Comparison of ENCODE assay signal across 16 cellular contexts in genomic region chr12:32039341-32039740, GRCh38.
DNase-seq lines count a peak whose midpoint lies in the region; ATAC-seq and TF ChIP-seq lines count a peak whose summit lies in the region.
"Had no signal": no experiment of that assay in that cellular context is flagged by ENCODE, and none has a peak within 500 bp of the region (broad histone marks: within the 10 kb centered on the region; RNA-seq: fewer than 3 reads in every experiment).

No MANE protein-coding gene starts in this region.

- intact Hi-C loops in heart right ventricle (cut with DNase I) (no loop called here), lower lobe of right lung (cut with DNase I) (no loop called here)
- intact Hi-C loops in CD8-positive, alpha-beta T cell (cut with DNase I, micrococcal nuclease): no loop called here

- CTCF ChIA-PET in CD8-positive, alpha-beta T cell (lab: Charles Lee): interaction anchor here (1.3 to 1.4 kb wide), 2 partner anchors 13 to 250 kb away, joined by 3 read pairs; no protein-coding TSS in a partner anchor

- peaks cover 11% of the 10 kb centered on the region for H3F3A ChIP-seq in neural progenitor cell (ENCODE audit: low read depth)

- no peaks in the 10 kb centered on the region for H4K20me1 ChIP-seq in neural progenitor cell (ENCODE audit: low read depth)

- H3K4me3 ChIP-seq in heart right ventricle: no peak overlapping the region
- H3K4me3 ChIP-seq in neural progenitor cell: no peak overlapping the region
- no peak overlapping the region for H3K4me3 ChIP-seq in CD8-positive, alpha-beta T cell (ENCODE audit: low read depth, low read length)
- H3K4me3 ChIP-seq in lower lobe of right lung: no peak overlapping the region

- H3K4me3 Mint-ChIP-seq in neural progenitor cell: peak overlapping the region; percentile 23
- H3K4me3 Mint-ChIP-seq in CD8-positive, alpha-beta T cell: no peak overlapping the region
- H3K4me3 Mint-ChIP-seq: activated CD8-positive, alpha-beta memory T cell treated with anti-CD3 and anti-CD28 coated beads, Interleukin-2, amount 10 ng/mL, durations not matched to agents 7 days and 5 days had no signal

- H3K27me3 ChIP-seq in heart right ventricle (no peaks in the 10 kb centered on the region), neural progenitor cell (no peaks in the 10 kb centered on the region), lower lobe of right lung (ENCODE audit: low read depth) (no peaks in the 10 kb centered on the region)
- no peaks in the 10 kb centered on the region for H3K27me3 ChIP-seq in CD8-positive, alpha-beta T cell (ENCODE audit: insufficient read depth, low read length)

- H3K79me2 ChIP-seq in neural progenitor cell (ENCODE audit: low read depth): no peaks in the 10 kb centered on the region

- no peak overlapping the region for H2AFZ ChIP-seq in neural progenitor cell (replicated peaks)

- H3K4me1 Mint-ChIP-seq in neural progenitor cell: peaks cover 28% of the 10 kb centered on the region
- no peaks in the 10 kb centered on the region for H3K4me1 Mint-ChIP-seq in CD8-positive, alpha-beta T cell (ENCODE audit: low read depth)
- H3K4me1 Mint-ChIP-seq: activated CD8-positive, alpha-beta memory T cell treated with anti-CD3 and anti-CD28 coated beads, Interleukin-2, amount 10 ng/mL, durations not matched to agents 7 days and 5 days had no signal

- TF ChIP-seq CTCF in heart right ventricle (IDR thresholded peaks at IDR 0.05) (no peak), neural progenitor cell (IDR thresholded peaks at IDR 0.05) (no peak), lower lobe of right lung (IDR thresholded peaks at IDR 0.05) (no peak)
- TF ChIP-seq CTCF in CD8-positive, alpha-beta T cell (IDR thresholded peaks at IDR 0.05): no peak

- H3K27me3 Mint-ChIP-seq in neural progenitor cell (ENCODE audit: insufficient read depth, low read depth): peaks cover 17% of the 10 kb centered on the region
- H3K27me3 Mint-ChIP-seq in CD8-positive, alpha-beta T cell (ENCODE audit: low read depth): no peaks in the 10 kb centered on the region
- H3K27me3 Mint-ChIP-seq: activated CD8-positive, alpha-beta memory T cell treated with anti-CD3 and anti-CD28 coated beads, Interleukin-2, amount 10 ng/mL, durations not matched to agents 7 days and 5 days had no signal

- ATAC-seq in heart right ventricle: peak in 3 of 8 donors; percentile 17 to 55 (median 29)
- ATAC-seq in CD8-positive, alpha-beta T cell: no peak
- no peak for ATAC-seq in lower lobe of right lung
- ATAC-seq: activated CD8-positive, alpha-beta memory T cell treated with anti-CD3 and anti-CD28 coated beads, Interleukin-2, amount 10 ng/mL, durations not matched to agents 7 days and 5 days had no signal

- H3K9ac ChIP-seq in neural progenitor cell: no peak overlapping the region

- DNase-seq in GM03348 (ENCODE audit: low spot score) (peak; percentile 29), astrocyte of the hippocampus (ENCODE audit: low read depth, low spot score) (peak; percentile 11), heart right ventricle (peak; percentile 17 to 30), neural progenitor cell (ENCODE audit: low spot score) (no peak), lower lobe of right lung (no peak)
- no peak for DNase-seq in CD8-positive, alpha-beta T cell
- DNase-seq in activated effector memory CD4-positive, alpha-beta T cell treated with anti-CD3 and anti-CD28 coated beads, Interleukin-2, amount 50 U/mL, for 16 hours: no peak
- DNase-seq in stimulated activated CD4-positive, alpha-beta T cell treated with anti-CD3 and anti-CD28 coated beads, Interleukin-4, amount 100 ng/mL, for 4 hours: no peak
- DNase-seq: activated CD8-positive, alpha-beta memory T cell treated with anti-CD3 and anti-CD28 coated beads, Interleukin-2, amount 10 ng/mL, durations not matched to agents 7 days and 5 days; activated effector memory CD4-positive, alpha-beta T cell treated with Interleukin-2 at 50 U/mL for 16 hours; COR-L47; mesenchymal stem cell; NCI-H2081; NCI-H69; nucleus accumbens; T1000 had no signal

- H3K27ac ChIP-seq in heart right ventricle (no peak overlapping the region), neural progenitor cell (no peak overlapping the region), lower lobe of right lung (no peak overlapping the region)
- H3K27ac ChIP-seq in CD8-positive, alpha-beta T cell (ENCODE audit: low read depth, low read length): no peak overlapping the region

- H3K4me1 ChIP-seq in heart right ventricle (peaks cover 0 to 6% (median 0%) of the 10 kb centered on the region in 9 donors), neural progenitor cell (peaks cover 7% of the 10 kb centered on the region), lower lobe of right lung (no peaks in the 10 kb centered on the region)
- H3K4me1 ChIP-seq in CD8-positive, alpha-beta T cell (ENCODE audit: insufficient read depth, low read length): no peaks in the 10 kb centered on the region

- no peak overlapping the region for H3K4me2 ChIP-seq in neural progenitor cell

- no peaks in the 10 kb centered on the region for H3K36me3 ChIP-seq in heart right ventricle
- no peaks in the 10 kb centered on the region for H3K36me3 ChIP-seq in neural progenitor cell
- no peaks in the 10 kb centered on the region for H3K36me3 ChIP-seq in CD8-positive, alpha-beta T cell (ENCODE audit: insufficient read depth, low read length)
- H3K36me3 ChIP-seq in lower lobe of right lung: no peaks in the 10 kb centered on the region

- 46 to 49% methylated on average over 9 of the region's 9 CpGs for WGBS in heart right ventricle, 2 donors

- H3K9me3 ChIP-seq in heart right ventricle: peaks cover 0 to 17% (median 13%) of the 10 kb centered on the region in 11 donors
- no peaks in the 10 kb centered on the region for H3K9me3 ChIP-seq in neural progenitor cell (ENCODE audit: low read depth)
- H3K9me3 ChIP-seq in CD8-positive, alpha-beta T cell (ENCODE audit: low read length): peaks cover 12% of the 10 kb centered on the region
- peaks cover 11% of the 10 kb centered on the region for H3K9me3 ChIP-seq in lower lobe of right lung

- POLR2A ChIA-PET in CD8-positive, alpha-beta T cell (lab: Charles Lee): interaction anchor here (0.7 kb wide), 1 partner anchor 380 kb away, joined by 4 read pairs; the partner anchor contains the start of gene ETFBKMT

- H3K9me3 Mint-ChIP-seq in neural progenitor cell: peaks cover 25% of the 10 kb centered on the region
- peaks cover 8% of the 10 kb centered on the region for H3K9me3 Mint-ChIP-seq in CD8-positive, alpha-beta T cell

- H3K36me3 Mint-ChIP-seq in neural progenitor cell: no peaks in the 10 kb centered on the region
- peaks cover 16% of the 10 kb centered on the region for H3K36me3 Mint-ChIP-seq in CD8-positive, alpha-beta T cell

- peak overlapping the region; percentile 91 for H3K27ac Mint-ChIP-seq in neural progenitor cell
- H3K27ac Mint-ChIP-seq in CD8-positive, alpha-beta T cell: no peak overlapping the region
- H3K27ac Mint-ChIP-seq: activated CD8-positive, alpha-beta memory T cell treated with anti-CD3 and anti-CD28 coated beads, Interleukin-2, amount 10 ng/mL, durations not matched to agents 7 days and 5 days had no signal

Comparison
In these comparisons a context has a peak if more than half of its experiments do, and no peak if none do; other contexts are left out.
1. DNase-seq: peak in GM03348 (single experiment), astrocyte of the hippocampus (single experiment) and heart right ventricle (2 of 2); none in neural progenitor cell (single experiment), CD8-positive, alpha-beta T cell (0 of 7), activated effector memory CD4-positive, alpha-beta T cell treated with anti-CD3 and anti-CD28 coated beads, Interleukin-2, amount 50 U/mL, for 16 hours (single experiment), lower lobe of right lung (single experiment) and stimulated activated CD4-positive, alpha-beta T cell treated with anti-CD3 and anti-CD28 coated beads, Interleukin-4, amount 100 ng/mL, for 4 hours (0 of 2).